ENCODE assay signal across 8 cellular contexts in the genomic region with DNA sequence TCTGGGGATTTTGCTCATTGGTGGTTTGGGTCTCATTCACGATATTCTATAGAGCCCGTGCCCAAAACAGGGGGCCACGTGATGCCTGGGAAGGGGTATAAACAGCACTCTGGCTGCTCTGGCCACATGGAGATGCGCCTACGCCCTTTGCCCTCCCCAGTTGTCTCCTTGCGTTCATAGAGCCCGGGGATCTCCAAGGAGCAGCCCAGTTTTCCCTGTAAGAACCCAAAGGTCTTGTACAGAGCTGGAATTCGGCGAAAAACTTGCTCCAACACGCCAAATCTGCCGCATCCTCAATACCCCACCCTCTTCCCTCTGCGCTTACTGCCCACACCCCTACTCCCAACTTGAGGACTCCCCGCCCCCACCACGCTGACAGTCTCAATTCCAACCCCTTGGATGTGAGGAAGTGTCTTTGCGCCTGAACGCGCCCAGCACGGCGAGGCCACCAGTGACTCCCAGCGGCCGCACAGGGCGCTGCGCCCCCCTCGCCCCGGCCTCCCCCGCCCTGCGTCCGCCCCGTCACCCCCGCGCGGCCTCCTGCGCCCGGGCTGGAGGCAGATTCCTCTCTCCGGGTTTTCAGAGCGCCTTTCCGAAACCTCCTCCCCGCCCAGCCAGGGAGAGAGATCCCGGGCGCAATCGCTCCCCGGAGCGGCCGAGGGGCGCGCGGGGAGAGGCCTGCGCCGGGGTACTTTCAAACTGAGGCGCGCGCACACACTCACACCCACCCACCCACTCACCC. TPM values are rescaled to one million over a fixed set of nuclear protein-coding genes. Genes with fewer than 3 reads are reported as not detected.
A peak's percentile ranks its signal among the peaks of the same experiment; 100 is the strongest.
DNase-seq lines count a peak whose midpoint lies in the region; ATAC-seq lines count a peak whose summit lies in the region.

Gene NHS, plus strand, starts transcription at position 582 of the 742 bp plus-strand sequence. CDS start 558 bp downstream, outside the sequence.

- no peak within 1 kb of the TSS for H3K27ac Mint-ChIP-seq in activated CD4-positive, alpha-beta memory T cell treated with anti-CD3 and anti-CD28 coated beads for 36 hours
- no peak within 1 kb of the TSS for H3K27ac Mint-ChIP-seq in activated CD4-positive, alpha-beta memory T cell treated with anti-CD3 and anti-CD28 coated beads, Interleukin-2, amount 10 ng/mL, durations not matched to agents 7 days and 5 days

- POLR2A ChIA-PET in activated CD4-positive, alpha-beta memory T cell treated with anti-CD3 and anti-CD28 coated beads for 36 hours (lab: Charles Lee): no interaction called here
- POLR2A ChIA-PET in activated CD4-positive, alpha-beta memory T cell treated with anti-CD3 and anti-CD28 coated beads, Interleukin-2, amount 10 ng/mL, durations not matched to agents 7 days and 5 days (lab: Charles Lee): no interaction called here

- no peaks in the 10 kb centered on the region for H3K36me3 Mint-ChIP-seq in activated CD4-positive, alpha-beta memory T cell treated with anti-CD3 and anti-CD28 coated beads for 36 hours
- H3K36me3 Mint-ChIP-seq in activated CD4-positive, alpha-beta memory T cell treated with anti-CD3 and anti-CD28 coated beads, Interleukin-2, amount 10 ng/mL, durations not matched to agents 7 days and 5 days (ENCODE audit: low read depth): no peaks in the 10 kb centered on the region

- H3K4me3 Mint-ChIP-seq in activated CD4-positive, alpha-beta memory T cell treated with anti-CD3 and anti-CD28 coated beads for 36 hours: no peak within 1 kb of the TSS
- H3K4me3 Mint-ChIP-seq in activated CD4-positive, alpha-beta memory T cell treated with anti-CD3 and anti-CD28 coated beads, Interleukin-2, amount 10 ng/mL, durations not matched to agents 7 days and 5 days: no peak within 1 kb of the TSS

- intact Hi-C loops in activated CD4-positive, alpha-beta memory T cell treated with anti-CD3 and anti-CD28 coated beads for 36 hours (cut with micrococcal nuclease): loop anchor here (10.0 kb wide), 2 partner anchors 150 to 320 kb away; no protein-coding TSS in a partner anchor

- no peaks in the 10 kb centered on the region for H3K9me3 Mint-ChIP-seq in activated CD4-positive, alpha-beta memory T cell treated with anti-CD3 and anti-CD28 coated beads for 36 hours
- no peaks in the 10 kb centered on the region for H3K9me3 Mint-ChIP-seq in activated CD4-positive, alpha-beta memory T cell treated with anti-CD3 and anti-CD28 coated beads, Interleukin-2, amount 10 ng/mL, durations not matched to agents 7 days and 5 days

- ATAC-seq in GM21360 (IDR thresholded peaks at IDR 0.05; ENCODE audit: unreplicated experiment) (no peak), GM18867 (IDR thresholded peaks at IDR 0.05; ENCODE audit: unreplicated experiment) (no peak)

- CTCF ChIA-PET in activated CD4-positive, alpha-beta memory T cell treated with anti-CD3 and anti-CD28 coated beads for 36 hours (lab: Charles Lee): no interaction called here
- CTCF ChIA-PET in activated CD4-positive, alpha-beta memory T cell treated with anti-CD3 and anti-CD28 coated beads, Interleukin-2, amount 10 ng/mL, durations not matched to agents 7 days and 5 days (lab: Charles Lee): no interaction called here

- peaks cover 9% of the 10 kb centered on the region for H3K4me1 Mint-ChIP-seq in activated CD4-positive, alpha-beta memory T cell treated with anti-CD3 and anti-CD28 coated beads for 36 hours (ENCODE audit: low read depth)
- H3K4me1 Mint-ChIP-seq in activated CD4-positive, alpha-beta memory T cell treated with anti-CD3 and anti-CD28 coated beads, Interleukin-2, amount 10 ng/mL, durations not matched to agents 7 days and 5 days: peaks cover 2% of the 10 kb centered on the region

- H3K27me3 Mint-ChIP-seq in activated CD4-positive, alpha-beta memory T cell treated with anti-CD3 and anti-CD28 coated beads for 36 hours: peaks cover 22% of the 10 kb centered on the region
- peaks cover 26% of the 10 kb centered on the region for H3K27me3 Mint-ChIP-seq in activated CD4-positive, alpha-beta memory T cell treated with anti-CD3 and anti-CD28 coated beads, Interleukin-2, amount 10 ng/mL, durations not matched to agents 7 days and 5 days

- peak; percentile 31 for DNase-seq in activated CD4-positive, alpha-beta memory T cell treated with anti-CD3 and anti-CD28 coated beads for 36 hours
- no peak for DNase-seq in activated CD4-positive, alpha-beta memory T cell treated with anti-CD3 and anti-CD28 coated beads, Interleukin-2, amount 10 ng/mL, durations not matched to agents 7 days and 5 days
- peak; percentile 62 for DNase-seq in NCI-H510A (lab: John Stamatoyannopoulos, UW)
- DNase-seq in cerebellar cortex (ENCODE audit: low spot score): peak; percentile 31
- peak; percentile 42 for DNase-seq in iris pigment epithelial cell (ENCODE audit: low read depth)
- DNase-seq in stimulated activated CD8-positive, alpha-beta memory T cell treated with anti-CD3 and anti-CD28 coated beads, Interleukin-4, amount 100 ng/mL, for 48 hours: peak; percentile 27

RNA-seq across cellular contexts. Expression of gene NHS, which starts in this region (rescaled TPM):
- total RNA-seq in activated CD4-positive, alpha-beta memory T cell treated with anti-CD3 and anti-CD28 coated beads for 36 hours: 1 to 10 TPM; 4.8 to 5.0 TPM
- total RNA-seq in activated CD4-positive, alpha-beta memory T cell treated with anti-CD3 and anti-CD28 coated beads, Interleukin-2, amount 10 ng/mL, durations not matched to agents 7 days and 5 days: under 1 TPM; 0.43 to 0.71 TPM
